24 cellular contexts compared by ENCODE assay signal in genomic region chr2:149112068-149112467, GRCh38.
"Had no signal": no experiment of that assay in that cellular context is flagged by ENCODE, and none has a peak within 500 bp of the region (broad histone marks: within the 10 kb centered on the region; RNA-seq: fewer than 3 reads in every experiment).

No MANE protein-coding gene starts in this region.

- ATAC-seq: effector memory CD8-positive, alpha-beta T cell; esophagus mucosa; foreskin keratinocyte; gastroesophageal sphincter; heart left ventricle; left lung; left ventricle myocardium superior; lower lobe of right lung; naive thymus-derived CD4-positive, alpha-beta T cell had no signal

- H3K4me2 ChIP-seq: hepatocyte had no signal

- H3K27me3 ChIP-seq: colonic mucosa, foreskin keratinocyte, gastroesophageal sphincter, heart left ventricle, hepatocyte, left lung had no signal

- H3K4me3 ChIP-seq: colonic mucosa, gastroesophageal sphincter, heart left ventricle, hepatocyte, left lung, lower lobe of right lung had no signal

- H3K4me1 ChIP-seq: colonic mucosa, foreskin keratinocyte, gastroesophageal sphincter, heart left ventricle, left lung, lower lobe of right lung had no signal

- H2AFZ ChIP-seq: hepatocyte had no signal

- DNase-seq: colonic mucosa; cortex of kidney; effector CD8-positive, alpha-beta T cell; effector memory CD8-positive, alpha-beta T cell; endodermal cell; erythroblast; foreskin keratinocyte; heart left ventricle; hypothalamus; immature natural killer cell; islet precursor cell; kidney; kidney glomerular epithelial cell; left lung; left ventricle myocardium superior; lower lobe of right lung; mesenchymal stem cell; naive thymus-derived CD4-positive, alpha-beta T cell had no signal

- H3K9me3 ChIP-seq: colonic mucosa, gastroesophageal sphincter, left lung, lower lobe of right lung had no signal

- H3K79me2 ChIP-seq: hepatocyte had no signal

- H3K27ac ChIP-seq: colonic mucosa, epithelial cell of prostate, foreskin keratinocyte, gastroesophageal sphincter, heart left ventricle, hepatocyte, left lung, lower lobe of right lung had no signal

- H3K36me3 ChIP-seq: colonic mucosa, gastroesophageal sphincter, heart left ventricle, left lung, lower lobe of right lung had no signal

- FAIRE-seq: endometrium, frontal cortex, kidney had no signal
